Comparison of ENCODE assay signal across 21 cellular contexts in genomic region chr7:46058424-46058823, GRCh38.
DNase-seq lines count a peak whose midpoint lies in the region; ATAC-seq and TF ChIP-seq lines count a peak whose summit lies in the region.
"Had no signal": no experiment of that assay in that cellular context is flagged by ENCODE, and none has a peak within 500 bp of the region (broad histone marks: within the 10 kb centered on the region; RNA-seq: fewer than 3 reads in every experiment).

No MANE protein-coding gene starts in this region.

- DNase-seq in M059J (ENCODE audit: low read depth): peak; percentile 43
- DNase-seq in amniotic epithelial cell (ENCODE audit: low read depth): peak; percentile 62
- no peak for DNase-seq in neuronal stem cell (ENCODE audit: low spot score)
- no peak for DNase-seq in right atrium auricular region (ENCODE audit: low spot score)
- no peak for DNase-seq in NCI-H2227 treated with DMSO at 0.1 percent for 48 hours (lab: John Stamatoyannopoulos, UW)
- DNase-seq in GM23338 (ENCODE audit: low spot score): no peak
- no peak for DNase-seq in SKM-1 treated with dmso at 0.1 percent for 144 hours (lab: John Stamatoyannopoulos, UW; ENCODE audit: unreplicated experiment)
- DNase-seq: activated CD8-positive, alpha-beta T cell treated with anti-CD3 and anti-CD28 coated beads for 36 hours; activated effector memory CD4-positive, alpha-beta T cell treated with Interleukin-2 at 50 U/mL for 16 hours; CD8-positive, alpha-beta memory T cell; immature natural killer cell; mesendoderm; NCI-H1694 treated with DMSO at 0.1 percent for 48 hours; NCI-H526 treated with DMSO at 0.1 percent for 48 hours; SIG-M5; sigmoid colon; stimulated activated CD4-positive, alpha-beta T cell treated with anti-CD3 and anti-CD28 coated beads, Interleukin-4, amount 100 ng/mL, for 24 hours had no signal

- no peaks in the 10 kb centered on the region for H3K27me3 ChIP-seq in neuronal stem cell (ENCODE audit: control insufficient read depth in 3 of 3, insufficient read depth in 3 of 3, low read depth in 1 of 3, low read length in 3 of 3)
- H3K27me3 ChIP-seq in right atrium auricular region: no peaks in the 10 kb centered on the region
- H3K27me3 ChIP-seq in GM23338 (ENCODE audit: insufficient read depth): no peaks in the 10 kb centered on the region
- H3K27me3 ChIP-seq: gastroesophageal sphincter, neutrophil, sigmoid colon had no signal

- no peak for TF ChIP-seq CTCF in right atrium auricular region (IDR thresholded peaks at IDR 0.05)
- no peak for TF ChIP-seq CTCF in GM23338 (conservative IDR thresholded peaks at IDR 0.05; ENCODE audit: low read depth in 2 of 2)

- no peak overlapping the region for H3K18ac ChIP-seq in neuronal stem cell (ENCODE audit: low read length)

- H2BK5ac ChIP-seq in neuronal stem cell (ENCODE audit: low read length): no peak overlapping the region

- H4K91ac ChIP-seq in neuronal stem cell (ENCODE audit: low read depth, low read length, poor library complexity): no peak overlapping the region

- H3K14ac ChIP-seq in neuronal stem cell (ENCODE audit: low read length): no peak overlapping the region

- no peak overlapping the region for H2BK120ac ChIP-seq in neuronal stem cell (ENCODE audit: low read depth, low read length)

- H3K27me3 Mint-ChIP-seq in GM23338 (ENCODE audit: insufficient read depth, low read depth, poor library complexity): peaks cover 4% of the 10 kb centered on the region
- H3K27me3 Mint-ChIP-seq: activated CD8-positive, alpha-beta T cell treated with anti-CD3 and anti-CD28 coated beads for 36 hours had no signal

- H3K4me1 ChIP-seq in neuronal stem cell (ENCODE audit: control insufficient read depth in 2 of 2, insufficient read depth in 1 of 2, low read depth in 1 of 2, low read length in 2 of 2) (no peaks in the 10 kb centered on the region), right atrium auricular region (peaks cover 0 to 3% of the 10 kb centered on the region in 2 donors), GM23338 (ENCODE audit: insufficient read depth) (no peaks in the 10 kb centered on the region)
- H3K4me1 ChIP-seq: gastroesophageal sphincter, sigmoid colon had no signal

- H3K9me3 ChIP-seq in neuronal stem cell (replicated peaks in 1 of 2; ENCODE audit: control insufficient read depth in 2 of 2, insufficient read depth in 1 of 2, low read depth in 1 of 2, low read length in 2 of 2) (no peaks in the 10 kb centered on the region), right atrium auricular region (no peaks in the 10 kb centered on the region)
- H3K9me3 ChIP-seq: neutrophil, sigmoid colon had no signal

- no peak overlapping the region for H2BK15ac ChIP-seq in neuronal stem cell (ENCODE audit: low read length)

- H3K4me3 Mint-ChIP-seq in GM23338: no peak overlapping the region
- H3K4me3 Mint-ChIP-seq: activated CD8-positive, alpha-beta T cell treated with anti-CD3 and anti-CD28 coated beads for 36 hours; CD8-positive, alpha-beta memory T cell; immature natural killer cell had no signal

- H3F3A ChIP-seq in GM23338 (replicated peaks; ENCODE audit: low read depth): no peaks in the 10 kb centered on the region

- no peaks in the 10 kb centered on the region for H3K36me3 Mint-ChIP-seq in GM23338 (ENCODE audit: low read depth)
- H3K36me3 Mint-ChIP-seq: CD8-positive, alpha-beta memory T cell; immature natural killer cell had no signal

- no peaks in the 10 kb centered on the region for H3K9me2 ChIP-seq in GM23338 (ENCODE audit: insufficient read depth)

- H3K79me1 ChIP-seq in neuronal stem cell (ENCODE audit: low read depth, low read length): no peaks in the 10 kb centered on the region

- H3K79me2 ChIP-seq in GM23338 (replicated peaks; ENCODE audit: insufficient read depth): no peaks in the 10 kb centered on the region

- no peaks in the 10 kb centered on the region for H4K20me1 ChIP-seq in GM23338 (replicated peaks; ENCODE audit: insufficient read depth)

- no peak overlapping the region for H4K8ac ChIP-seq in neuronal stem cell (ENCODE audit: low read depth, low read length)

- H3K4me1 Mint-ChIP-seq in GM23338: no peaks in the 10 kb centered on the region
- H3K4me1 Mint-ChIP-seq: CD8-positive, alpha-beta memory T cell; immature natural killer cell had no signal

- H3K36me3 ChIP-seq in neuronal stem cell (replicated peaks in 1 of 2; ENCODE audit: control insufficient read depth in 2 of 2, insufficient read depth in 2 of 2, low read length in 2 of 2): no peaks in the 10 kb centered on the region
- H3K36me3 ChIP-seq in right atrium auricular region: no peaks in the 10 kb centered on the region
- no peaks in the 10 kb centered on the region for H3K36me3 ChIP-seq in GM23338 (ENCODE audit: insufficient read depth)
- H3K36me3 ChIP-seq: gastroesophageal sphincter, neutrophil, sigmoid colon had no signal

- no CpG with 5 or more reads among the region's 4 CpGs for WGBS in neuronal stem cell (ENCODE audit: extremely low coverage in 2 of 2, insufficient read length in 2 of 2, insufficient replicate concordance in 1 of 2), 2 donors

- H2BK12ac ChIP-seq in neuronal stem cell (ENCODE audit: low read length): no peak overlapping the region

- peak overlapping the region; percentile 13 for H2AFZ ChIP-seq in neuronal stem cell (ENCODE audit: low read length)
- no peak overlapping the region for H2AFZ ChIP-seq in GM23338

- H3K27ac Mint-ChIP-seq in GM23338: no peak overlapping the region
- H3K27ac Mint-ChIP-seq: activated CD8-positive, alpha-beta T cell treated with anti-CD3 and anti-CD28 coated beads for 36 hours had no signal

- H3K4me2 ChIP-seq in neuronal stem cell (ENCODE audit: insufficient read depth, low read length, poor library complexity, severe bottlenecking) (no peak overlapping the region), GM23338 (no peak overlapping the region)
- H3K4me2 ChIP-seq: KMS-11 had no signal

- H3K9me3 Mint-ChIP-seq in GM23338: no peaks in the 10 kb centered on the region; the same call in 2 of the 3 replicates
- H3K9me3 Mint-ChIP-seq: activated CD8-positive, alpha-beta T cell treated with anti-CD3 and anti-CD28 coated beads for 36 hours had no signal

- no peak overlapping the region for H3K23ac ChIP-seq in neuronal stem cell (ENCODE audit: low read depth, low read length, poor library complexity)

- H3K9ac ChIP-seq in neuronal stem cell (ENCODE audit: low read depth, low read length, poor library complexity): no peak overlapping the region
- H3K9ac ChIP-seq: KMS-11 had no signal

- no peak overlapping the region for H2AK5ac ChIP-seq in neuronal stem cell (ENCODE audit: low read depth, low read length)

- H3K27ac ChIP-seq in neuronal stem cell (replicated peaks; ENCODE audit: low read length): no peak overlapping the region
- no peak overlapping the region for H3K27ac ChIP-seq in right atrium auricular region
- no peak overlapping the region for H3K27ac ChIP-seq in GM23338 (ENCODE audit: low read depth)
- H3K27ac ChIP-seq: gastroesophageal sphincter, KMS-11, neutrophil, sigmoid colon had no signal

- ATAC-seq in GM18867 (IDR thresholded peaks at IDR 0.05; ENCODE audit: unreplicated experiment): peak; percentile 39
- no peak for ATAC-seq in GM23338
- ATAC-seq: activated CD8-positive, alpha-beta T cell treated with anti-CD3 and anti-CD28 coated beads for 36 hours; gastroesophageal sphincter had no signal

- H3K4me3 ChIP-seq in neuronal stem cell (ENCODE audit: low read length in 2 of 2): no peak overlapping the region
- no peak overlapping the region for H3K4me3 ChIP-seq in right atrium auricular region
- no peak overlapping the region for H3K4me3 ChIP-seq in GM23338
- H3K4me3 ChIP-seq: gastroesophageal sphincter, sigmoid colon had no signal

- no peak overlapping the region for H3K4ac ChIP-seq in neuronal stem cell (ENCODE audit: low read length)

TF ChIP-seq in GM23338, 12 proteins besides CTCF, POLR2A, EP300 and RAD21 (continues in another document):
- no peak for TF ChIP-seq ZNF114 (CRISPR knock-in tag; IDR thresholded peaks at IDR 0.05)
- no peak for TF ChIP-seq JUNB (IDR thresholded peaks at IDR 0.05; ENCODE audit: unreplicated experiment)
- no peak for TF ChIP-seq ETS1 (IDR thresholded peaks at IDR 0.05)
- no peak for TF ChIP-seq EZH2 (IDR thresholded peaks at IDR 0.05; ENCODE audit: low read depth, unreplicated experiment)
- TF ChIP-seq EZH2phosphoT487 (IDR thresholded peaks at IDR 0.05; ENCODE audit: unreplicated experiment): no peak
- no peak for TF ChIP-seq ZNF331 (CRISPR knock-in tag; IDR thresholded peaks at IDR 0.05; ENCODE audit: low read depth)
- TF ChIP-seq CREB1 (CRISPR knock-in tag; IDR thresholded peaks at IDR 0.05; ENCODE audit: low read depth): no peak

Comparison
In these comparisons a context has a peak if more than half of its experiments do, and no peak if none do; other contexts are left out.
1. DNase-seq: peak in M059J (single experiment) and amniotic epithelial cell (single experiment); none in neuronal stem cell (single experiment), right atrium auricular region (single experiment), NCI-H2227 treated with DMSO at 0.1 percent for 48 hours (single experiment), GM23338 (single experiment) and SKM-1 treated with dmso at 0.1 percent for 144 hours (single experiment).